In genomic region chr7:118586248-118586647, GRCh38 we compare ENCODE assay signal across 11 cellular contexts.
"Had no signal": no experiment of that assay in that cellular context is flagged by ENCODE, and none has a peak within 500 bp of the region (broad histone marks: within the 10 kb centered on the region; RNA-seq: fewer than 3 reads in every experiment).

No MANE protein-coding gene starts in this region.

- H3K4me3 ChIP-seq: GM23248, GM23338, HAP-1 had no signal

- H3K9ac ChIP-seq: GM23248 had no signal

- H3K36me3 ChIP-seq: HAP-1 had no signal

- H3K4me1 ChIP-seq: HAP-1 had no signal

- FAIRE-seq: H1, H54 had no signal

- ATAC-seq: GM23338, HCT116 had no signal

- H2AFZ ChIP-seq: GM23248, GM23338 had no signal

- H3K9me3 ChIP-seq: HAP-1 had no signal

- DNase-seq: GM23248, GOT3, H7, H9, HCEC 1CT, HFFc6 had no signal

- H3K27ac ChIP-seq: GM23248 had no signal

- H3K4me2 ChIP-seq: GM23338 had no signal
